1 cellular context compared by ENCODE assay signal in the genomic region with DNA sequence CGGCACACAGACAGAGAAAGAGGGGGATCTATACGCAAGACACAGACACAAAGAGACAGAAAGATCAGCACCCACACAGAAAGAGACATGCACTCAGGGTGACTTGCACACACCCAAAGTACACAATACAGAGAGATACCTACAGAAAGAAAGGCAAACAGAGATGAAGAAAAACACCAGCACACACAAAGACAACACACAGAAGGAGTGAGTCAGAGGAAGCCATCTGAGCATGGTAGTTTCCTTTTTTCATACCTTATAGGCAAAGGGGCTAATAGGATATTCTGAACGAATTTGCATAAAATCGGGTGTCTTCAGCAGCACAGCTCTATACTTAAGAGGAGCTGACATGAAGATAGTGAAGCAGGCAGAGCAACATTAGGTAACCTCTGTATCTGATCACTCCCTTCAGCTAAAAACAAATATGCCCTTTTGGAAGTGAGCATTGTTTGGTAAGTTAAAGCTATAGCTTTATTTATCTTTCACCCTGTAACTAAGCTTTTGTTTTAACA.
TF ChIP-seq lines count a peak whose summit lies in the region.

No MANE protein-coding gene starts in this region.

TF ChIP-seq in HepG2, 621 proteins besides CTCF, POLR2A, EP300 and RAD21 (continued from another document and continues in another):
- TF ChIP-seq ATM (IDR thresholded peaks at IDR 0.05; ENCODE audit: borderline replicate concordance) (no peak), ZNF563 (CRISPR knock-in tag; IDR thresholded peaks at IDR 0.05) (no peak), RAD51 (IDR thresholded peaks at IDR 0.05; ENCODE audit: borderline replicate concordance) (no peak), ZNF251 (CRISPR knock-in tag; IDR thresholded peaks at IDR 0.05) (no peak), MED8 (CRISPR knock-in tag; IDR thresholded peaks at IDR 0.05; ENCODE audit: insufficient replicate concordance) (no peak), KDM1A (CRISPR knock-in tag; IDR thresholded peaks at IDR 0.05) (no peak), SCMH1 (CRISPR knock-in tag; IDR thresholded peaks at IDR 0.05; ENCODE audit: borderline replicate concordance) (no peak), KLF9 (CRISPR knock-in tag; IDR thresholded peaks at IDR 0.05; ENCODE audit: low read depth) (0 out of 2 replicates have a peak, but pooled peaks have one; percentile 21), ZNF772 (CRISPR knock-in tag; IDR thresholded peaks at IDR 0.05) (no peak), FOXA3 (CRISPR knock-in tag; IDR thresholded peaks at IDR 0.05) (peak; percentile 81), FOXK2 (IDR thresholded peaks at IDR 0.05) (0 out of 2 replicates have a peak, but pooled peaks have one; percentile 30), ZNF652 (CRISPR knock-in tag; IDR thresholded peaks at IDR 0.05; ENCODE audit: borderline replicate concordance, low read depth) (no peak), ZNF350 (CRISPR knock-in tag; IDR thresholded peaks at IDR 0.05; ENCODE audit: borderline replicate concordance, low read depth) (no peak), TEAD3 (CRISPR knock-in tag; optimal IDR thresholded peaks at IDR 0.05; ENCODE audit: borderline replicate concordance) (peak; percentile 27), ZSCAN31 (CRISPR knock-in tag; IDR thresholded peaks at IDR 0.05; ENCODE audit: low read depth) (no peak), ZNF660 (CRISPR knock-in tag; IDR thresholded peaks at IDR 0.05; ENCODE audit: borderline replicate concordance, low read depth) (no peak), ZNF30 (CRISPR knock-in tag; IDR thresholded peaks at IDR 0.05) (no peak), ZNF253 (CRISPR knock-in tag; IDR thresholded peaks at IDR 0.05; ENCODE audit: borderline replicate concordance) (no peak), ZNF124 (CRISPR knock-in tag; IDR thresholded peaks at IDR 0.05) (no peak), ZNF331 (CRISPR knock-in tag; IDR thresholded peaks at IDR 0.05) (0 out of 2 replicates have a peak, but pooled peaks have one; percentile 15), ZNF235 (CRISPR knock-in tag; IDR thresholded peaks at IDR 0.05; ENCODE audit: borderline replicate concordance) (no peak), HMG20B (CRISPR knock-in tag; conservative IDR thresholded peaks at IDR 0.05) (0 out of 2 replicates have a peak, but pooled peaks have one; percentile 22), KAT8 (CRISPR knock-in tag; IDR thresholded peaks at IDR 0.05) (no peak), JUN (CRISPR knock-in tag; IDR thresholded peaks at IDR 0.05) (peak; percentile 70), HNRNPLL (IDR thresholded peaks at IDR 0.05; ENCODE audit: low read depth, low read length, poor library complexity, severe bottlenecking) (no peak), ZNF891 (CRISPR knock-in tag; IDR thresholded peaks at IDR 0.05) (no peak), CBX1 (IDR thresholded peaks at IDR 0.05; ENCODE audit: low read depth) (no peak), ZNF546 (CRISPR knock-in tag; conservative IDR thresholded peaks at IDR 0.05) (no peak), ZC3H4 (CRISPR knock-in tag; IDR thresholded peaks at IDR 0.05; ENCODE audit: borderline replicate concordance) (no peak), NR2C2 (CRISPR knock-in tag; IDR thresholded peaks at IDR 0.05; ENCODE audit: borderline replicate concordance) (no peak), ZNF496 (CRISPR knock-in tag; IDR thresholded peaks at IDR 0.05; ENCODE audit: insufficient replicate concordance) (no peak), STAT5B (CRISPR knock-in tag; IDR thresholded peaks at IDR 0.05) (no peak), GFI1 (CRISPR knock-in tag; IDR thresholded peaks at IDR 0.05; ENCODE audit: borderline replicate concordance) (no peak), NFIB (CRISPR knock-in tag; IDR thresholded peaks at IDR 0.05; ENCODE audit: borderline replicate concordance) (no peak), ZNF878 (CRISPR knock-in tag; IDR thresholded peaks at IDR 0.05) (no peak; the same call in 1 of the 2 replicates), ZNF792 (CRISPR knock-in tag; IDR thresholded peaks at IDR 0.05) (no peak; the same call in 1 of the 2 replicates), SALL1 (CRISPR knock-in tag; IDR thresholded peaks at IDR 0.05) (peak; percentile 17; the same call in 1 of the 2 replicates)
- TF ChIP-seq, protein P1, sequence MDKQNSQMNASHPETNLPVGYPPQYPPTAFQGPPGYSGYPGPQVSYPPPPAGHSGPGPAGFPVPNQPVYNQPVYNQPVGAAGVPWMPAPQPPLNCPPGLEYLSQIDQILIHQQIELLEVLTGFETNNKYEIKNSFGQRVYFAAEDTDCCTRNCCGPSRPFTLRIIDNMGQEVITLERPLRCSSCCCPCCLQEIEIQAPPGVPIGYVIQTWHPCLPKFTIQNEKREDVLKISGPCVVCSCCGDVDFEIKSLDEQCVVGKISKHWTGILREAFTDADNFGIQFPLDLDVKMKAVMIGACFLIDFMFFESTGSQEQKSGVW (CRISPR knock-in tag; IDR thresholded peaks at IDR 0.05; ENCODE audit: borderline replicate concordance) = no peak
- TF ChIP-seq, protein P2, sequence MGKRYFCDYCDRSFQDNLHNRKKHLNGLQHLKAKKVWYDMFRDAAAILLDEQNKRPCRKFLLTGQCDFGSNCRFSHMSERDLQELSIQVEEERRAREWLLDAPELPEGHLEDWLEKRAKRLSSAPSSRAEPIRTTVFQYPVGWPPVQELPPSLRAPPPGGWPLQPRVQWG (CRISPR knock-in tag; IDR thresholded peaks at IDR 0.05; ENCODE audit: borderline replicate concordance, low read depth) = no peak
- TF ChIP-seq, protein P3, sequence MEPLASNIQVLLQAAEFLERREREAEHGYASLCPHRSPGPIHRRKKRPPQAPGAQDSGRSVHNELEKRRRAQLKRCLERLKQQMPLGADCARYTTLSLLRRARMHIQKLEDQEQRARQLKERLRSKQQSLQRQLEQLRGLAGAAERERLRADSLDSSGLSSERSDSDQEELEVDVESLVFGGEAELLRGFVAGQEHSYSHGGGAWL (CRISPR knock-in tag; IDR thresholded peaks at IDR 0.05) = no peak
- TF ChIP-seq, protein P4, sequence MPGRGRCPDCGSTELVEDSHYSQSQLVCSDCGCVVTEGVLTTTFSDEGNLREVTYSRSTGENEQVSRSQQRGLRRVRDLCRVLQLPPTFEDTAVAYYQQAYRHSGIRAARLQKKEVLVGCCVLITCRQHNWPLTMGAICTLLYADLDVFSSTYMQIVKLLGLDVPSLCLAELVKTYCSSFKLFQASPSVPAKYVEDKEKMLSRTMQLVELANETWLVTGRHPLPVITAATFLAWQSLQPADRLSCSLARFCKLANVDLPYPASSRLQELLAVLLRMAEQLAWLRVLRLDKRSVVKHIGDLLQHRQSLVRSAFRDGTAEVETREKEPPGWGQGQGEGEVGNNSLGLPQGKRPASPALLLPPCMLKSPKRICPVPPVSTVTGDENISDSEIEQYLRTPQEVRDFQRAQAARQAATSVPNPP (CRISPR knock-in tag; IDR thresholded peaks at IDR 0.05) = no peak
- TF ChIP-seq, protein P5, sequence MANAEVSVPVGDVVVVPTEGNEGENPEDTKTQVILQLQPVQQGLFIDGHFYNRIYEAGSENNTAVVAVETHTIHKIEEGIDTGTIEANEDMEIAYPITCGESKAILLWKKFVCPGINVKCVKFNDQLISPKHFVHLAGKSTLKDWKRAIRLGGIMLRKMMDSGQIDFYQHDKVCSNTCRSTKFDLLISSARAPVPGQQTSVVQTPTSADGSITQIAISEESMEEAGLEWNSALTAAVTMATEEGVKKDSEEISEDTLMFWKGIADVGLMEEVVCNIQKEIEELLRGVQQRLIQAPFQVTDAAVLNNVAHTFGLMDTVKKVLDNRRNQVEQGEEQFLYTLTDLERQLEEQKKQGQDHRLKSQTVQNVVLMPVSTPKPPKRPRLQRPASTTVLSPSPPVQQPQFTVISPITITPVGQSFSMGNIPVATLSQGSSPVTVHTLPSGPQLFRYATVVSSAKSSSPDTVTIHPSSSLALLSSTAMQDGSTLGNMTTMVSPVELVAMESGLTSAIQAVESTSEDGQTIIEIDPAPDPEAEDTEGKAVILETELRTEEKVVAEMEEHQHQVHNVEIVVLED (CRISPR knock-in tag; IDR thresholded peaks at IDR 0.05; ENCODE audit: borderline replicate concordance) = no peak
- TF ChIP-seq, protein P6, sequence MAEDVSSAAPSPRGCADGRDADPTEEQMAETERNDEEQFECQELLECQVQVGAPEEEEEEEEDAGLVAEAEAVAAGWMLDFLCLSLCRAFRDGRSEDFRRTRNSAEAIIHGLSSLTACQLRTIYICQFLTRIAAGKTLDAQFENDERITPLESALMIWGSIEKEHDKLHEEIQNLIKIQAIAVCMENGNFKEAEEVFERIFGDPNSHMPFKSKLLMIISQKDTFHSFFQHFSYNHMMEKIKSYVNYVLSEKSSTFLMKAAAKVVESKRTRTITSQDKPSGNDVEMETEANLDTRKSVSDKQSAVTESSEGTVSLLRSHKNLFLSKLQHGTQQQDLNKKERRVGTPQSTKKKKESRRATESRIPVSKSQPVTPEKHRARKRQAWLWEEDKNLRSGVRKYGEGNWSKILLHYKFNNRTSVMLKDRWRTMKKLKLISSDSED (CRISPR knock-in tag; IDR thresholded peaks at IDR 0.05) = no peak
- TF ChIP-seq, protein P7, sequence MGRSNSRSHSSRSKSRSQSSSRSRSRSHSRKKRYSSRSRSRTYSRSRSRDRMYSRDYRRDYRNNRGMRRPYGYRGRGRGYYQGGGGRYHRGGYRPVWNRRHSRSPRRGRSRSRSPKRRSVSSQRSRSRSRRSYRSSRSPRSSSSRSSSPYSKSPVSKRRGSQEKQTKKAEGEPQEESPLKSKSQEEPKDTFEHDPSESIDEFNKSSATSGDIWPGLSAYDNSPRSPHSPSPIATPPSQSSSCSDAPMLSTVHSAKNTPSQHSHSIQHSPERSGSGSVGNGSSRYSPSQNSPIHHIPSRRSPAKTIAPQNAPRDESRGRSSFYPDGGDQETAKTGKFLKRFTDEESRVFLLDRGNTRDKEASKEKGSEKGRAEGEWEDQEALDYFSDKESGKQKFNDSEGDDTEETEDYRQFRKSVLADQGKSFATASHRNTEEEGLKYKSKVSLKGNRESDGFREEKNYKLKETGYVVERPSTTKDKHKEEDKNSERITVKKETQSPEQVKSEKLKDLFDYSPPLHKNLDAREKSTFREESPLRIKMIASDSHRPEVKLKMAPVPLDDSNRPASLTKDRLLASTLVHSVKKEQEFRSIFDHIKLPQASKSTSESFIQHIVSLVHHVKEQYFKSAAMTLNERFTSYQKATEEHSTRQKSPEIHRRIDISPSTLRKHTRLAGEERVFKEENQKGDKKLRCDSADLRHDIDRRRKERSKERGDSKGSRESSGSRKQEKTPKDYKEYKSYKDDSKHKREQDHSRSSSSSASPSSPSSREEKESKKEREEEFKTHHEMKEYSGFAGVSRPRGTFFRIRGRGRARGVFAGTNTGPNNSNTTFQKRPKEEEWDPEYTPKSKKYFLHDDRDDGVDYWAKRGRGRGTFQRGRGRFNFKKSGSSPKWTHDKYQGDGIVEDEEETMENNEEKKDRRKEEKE (IDR thresholded peaks at IDR 0.05) = no peak
- TF ChIP-seq, protein P8, sequence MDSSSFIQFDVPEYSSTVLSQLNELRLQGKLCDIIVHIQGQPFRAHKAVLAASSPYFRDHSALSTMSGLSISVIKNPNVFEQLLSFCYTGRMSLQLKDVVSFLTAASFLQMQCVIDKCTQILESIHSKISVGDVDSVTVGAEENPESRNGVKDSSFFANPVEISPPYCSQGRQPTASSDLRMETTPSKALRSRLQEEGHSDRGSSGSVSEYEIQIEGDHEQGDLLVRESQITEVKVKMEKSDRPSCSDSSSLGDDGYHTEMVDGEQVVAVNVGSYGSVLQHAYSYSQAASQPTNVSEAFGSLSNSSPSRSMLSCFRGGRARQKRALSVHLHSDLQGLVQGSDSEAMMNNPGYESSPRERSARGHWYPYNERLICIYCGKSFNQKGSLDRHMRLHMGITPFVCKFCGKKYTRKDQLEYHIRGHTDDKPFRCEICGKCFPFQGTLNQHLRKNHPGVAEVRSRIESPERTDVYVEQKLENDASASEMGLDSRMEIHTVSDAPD (CRISPR knock-in tag; IDR thresholded peaks at IDR 0.05) = no peak
- TF ChIP-seq, protein P9, sequence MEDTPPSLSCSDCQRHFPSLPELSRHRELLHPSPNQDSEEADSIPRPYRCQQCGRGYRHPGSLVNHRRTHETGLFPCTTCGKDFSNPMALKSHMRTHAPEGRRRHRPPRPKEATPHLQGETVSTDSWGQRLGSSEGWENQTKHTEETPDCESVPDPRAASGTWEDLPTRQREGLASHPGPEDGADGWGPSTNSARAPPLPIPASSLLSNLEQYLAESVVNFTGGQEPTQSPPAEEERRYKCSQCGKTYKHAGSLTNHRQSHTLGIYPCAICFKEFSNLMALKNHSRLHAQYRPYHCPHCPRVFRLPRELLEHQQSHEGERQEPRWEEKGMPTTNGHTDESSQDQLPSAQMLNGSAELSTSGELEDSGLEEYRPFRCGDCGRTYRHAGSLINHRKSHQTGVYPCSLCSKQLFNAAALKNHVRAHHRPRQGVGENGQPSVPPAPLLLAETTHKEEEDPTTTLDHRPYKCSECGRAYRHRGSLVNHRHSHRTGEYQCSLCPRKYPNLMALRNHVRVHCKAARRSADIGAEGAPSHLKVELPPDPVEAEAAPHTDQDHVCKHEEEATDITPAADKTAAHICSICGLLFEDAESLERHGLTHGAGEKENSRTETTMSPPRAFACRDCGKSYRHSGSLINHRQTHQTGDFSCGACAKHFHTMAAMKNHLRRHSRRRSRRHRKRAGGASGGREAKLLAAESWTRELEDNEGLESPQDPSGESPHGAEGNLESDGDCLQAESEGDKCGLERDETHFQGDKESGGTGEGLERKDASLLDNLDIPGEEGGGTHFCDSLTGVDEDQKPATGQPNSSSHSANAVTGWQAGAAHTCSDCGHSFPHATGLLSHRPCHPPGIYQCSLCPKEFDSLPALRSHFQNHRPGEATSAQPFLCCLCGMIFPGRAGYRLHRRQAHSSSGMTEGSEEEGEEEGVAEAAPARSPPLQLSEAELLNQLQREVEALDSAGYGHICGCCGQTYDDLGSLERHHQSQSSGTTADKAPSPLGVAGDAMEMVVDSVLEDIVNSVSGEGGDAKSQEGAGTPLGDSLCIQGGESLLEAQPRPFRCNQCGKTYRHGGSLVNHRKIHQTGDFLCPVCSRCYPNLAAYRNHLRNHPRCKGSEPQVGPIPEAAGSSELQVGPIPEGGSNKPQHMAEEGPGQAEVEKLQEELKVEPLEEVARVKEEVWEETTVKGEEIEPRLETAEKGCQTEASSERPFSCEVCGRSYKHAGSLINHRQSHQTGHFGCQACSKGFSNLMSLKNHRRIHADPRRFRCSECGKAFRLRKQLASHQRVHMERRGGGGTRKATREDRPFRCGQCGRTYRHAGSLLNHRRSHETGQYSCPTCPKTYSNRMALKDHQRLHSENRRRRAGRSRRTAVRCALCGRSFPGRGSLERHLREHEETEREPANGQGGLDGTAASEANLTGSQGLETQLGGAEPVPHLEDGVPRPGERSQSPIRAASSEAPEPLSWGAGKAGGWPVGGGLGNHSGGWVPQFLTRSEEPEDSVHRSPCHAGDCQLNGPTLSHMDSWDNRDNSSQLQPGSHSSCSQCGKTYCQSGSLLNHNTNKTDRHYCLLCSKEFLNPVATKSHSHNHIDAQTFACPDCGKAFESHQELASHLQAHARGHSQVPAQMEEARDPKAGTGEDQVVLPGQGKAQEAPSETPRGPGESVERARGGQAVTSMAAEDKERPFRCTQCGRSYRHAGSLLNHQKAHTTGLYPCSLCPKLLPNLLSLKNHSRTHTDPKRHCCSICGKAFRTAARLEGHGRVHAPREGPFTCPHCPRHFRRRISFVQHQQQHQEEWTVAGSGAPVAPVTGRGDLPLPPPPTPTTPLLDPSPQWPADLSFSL (CRISPR knock-in tag; IDR thresholded peaks at IDR 0.05) = peak; percentile 87; the same call in 1 of the 2 replicates
